1 cellular context compared by ENCODE assay signal in the genomic region with DNA sequence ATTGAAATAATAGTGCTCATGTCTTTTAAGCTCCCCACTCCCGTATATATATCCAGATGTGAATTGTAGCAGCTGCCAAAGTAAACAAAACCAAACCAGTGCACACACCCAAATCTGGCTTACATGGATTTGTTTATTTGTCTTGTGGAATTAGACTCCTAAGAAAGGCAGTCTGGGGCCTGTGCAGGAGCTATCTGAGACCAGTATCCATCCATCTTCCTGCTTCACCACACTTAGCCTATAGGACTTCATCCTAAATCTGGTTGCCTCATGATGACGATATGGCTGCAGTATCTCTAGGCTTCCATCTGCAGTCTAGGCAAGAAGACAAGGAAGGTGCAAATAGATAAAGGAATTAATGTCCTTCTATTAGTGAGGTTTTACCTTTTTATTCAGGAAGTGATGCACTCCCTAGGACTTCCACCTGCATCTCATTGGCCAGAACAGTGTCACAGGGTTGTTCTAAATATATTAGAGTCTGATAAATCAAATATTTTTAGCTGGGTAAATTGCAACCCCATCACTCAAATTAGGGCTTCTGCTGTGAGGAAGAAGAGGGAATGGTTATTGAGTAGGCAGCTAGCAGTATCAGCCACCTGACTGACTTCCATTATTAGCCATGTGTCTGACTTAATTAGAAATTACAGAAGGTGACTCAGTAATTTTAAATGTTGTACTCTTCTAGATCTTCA.
TF ChIP-seq lines count a peak whose summit lies in the region.

No MANE protein-coding gene starts in this region.

TF ChIP-seq in IMR-90, 13 proteins besides CTCF, POLR2A, EP300 and RAD21 (continued from another document):
- no peak for TF ChIP-seq ELK1 (IDR thresholded peaks at IDR 0.05; ENCODE audit: borderline replicate concordance, low read depth, low read length)
- TF ChIP-seq RFX5 (IDR thresholded peaks at IDR 0.05; ENCODE audit: low read depth, low read length): no peak
- no peak for TF ChIP-seq MAFK (IDR thresholded peaks at IDR 0.05; ENCODE audit: low read depth, low read length)
- no peak for TF ChIP-seq BHLHE40 (IDR thresholded peaks at IDR 0.05; ENCODE audit: low read depth, low read length)
- TF ChIP-seq CHD1 (IDR thresholded peaks at IDR 0.05; ENCODE audit: low read depth, low read length): no peak
- TF ChIP-seq CEBPB (IDR thresholded peaks at IDR 0.05; ENCODE audit: low read depth, low read length): no peak
- no peak for TF ChIP-seq FOS (IDR thresholded peaks at IDR 0.05; ENCODE audit: low read depth, low read length)
- TF ChIP-seq MXI1 (IDR thresholded peaks at IDR 0.05; ENCODE audit: borderline replicate concordance, low read depth, low read length): no peak
- TF ChIP-seq SMC3 (IDR thresholded peaks at IDR 0.05; ENCODE audit: low read depth, low read length): no peak
- no peak for TF ChIP-seq RCOR1 (IDR thresholded peaks at IDR 0.05; ENCODE audit: insufficient replicate concordance, low read length)
- no peak for TF ChIP-seq MAZ (IDR thresholded peaks at IDR 0.05; ENCODE audit: borderline replicate concordance, low read depth, low read length)
